ENCODE assay signal across 26 cellular contexts in genomic region chrX:133606990-133607389, GRCh38.
"Had no signal": no experiment of that assay in that cellular context is flagged by ENCODE, and none has a peak within 500 bp of the region (broad histone marks: within the 10 kb centered on the region; RNA-seq: fewer than 3 reads in every experiment).

No MANE protein-coding gene starts in this region.

- H3K27ac Mint-ChIP-seq: activated CD8-positive, alpha-beta T cell treated with anti-CD3 and anti-CD28 coated beads for 36 hours; activated naive CD4-positive, alpha-beta T cell treated with anti-CD3 and anti-CD28 coated beads, Interleukin-2, amount 10 ng/mL, durations not matched to agents 7 days and 5 days; activated naive CD8-positive, alpha-beta T cell treated with anti-CD3 and anti-CD28 coated beads for 36 hours; activated T-cell treated with anti-CD3 and anti-CD28 coated beads, Interleukin-2, amount 50 U/mL, for 72 hours; activated T-helper 2 cell treated with anti-CD3 and anti-CD28 coated beads, Interferon-gamma antibody, Interleukin-2, Interleukin-4, amounts not matched to agents 10 μg/mL and 5 μg/mL and 100 μg/mL, durations not matched to agents 14 hours and 24 hours and 36 hours; T-cell had no signal

- H3K27me3 Mint-ChIP-seq: activated CD8-positive, alpha-beta T cell treated with anti-CD3 and anti-CD28 coated beads for 36 hours; activated naive CD4-positive, alpha-beta T cell treated with anti-CD3 and anti-CD28 coated beads, Interleukin-2, amount 10 ng/mL, durations not matched to agents 7 days and 5 days had no signal

- H3K4me3 Mint-ChIP-seq: activated CD8-positive, alpha-beta T cell treated with anti-CD3 and anti-CD28 coated beads for 36 hours; activated naive CD4-positive, alpha-beta T cell treated with anti-CD3 and anti-CD28 coated beads, Interleukin-2, amount 10 ng/mL, durations not matched to agents 7 days and 5 days; activated naive CD8-positive, alpha-beta T cell treated with anti-CD3 and anti-CD28 coated beads for 36 hours; activated T-cell treated with anti-CD3 and anti-CD28 coated beads, Interleukin-2, amount 50 U/mL, for 72 hours; T-cell had no signal

- H3K36me3 Mint-ChIP-seq: activated naive CD4-positive, alpha-beta T cell treated with anti-CD3 and anti-CD28 coated beads, Interleukin-2, amount 10 ng/mL, durations not matched to agents 7 days and 5 days; activated naive CD8-positive, alpha-beta T cell treated with anti-CD3 and anti-CD28 coated beads for 36 hours; T-cell had no signal

- H3K27me3 ChIP-seq: body of pancreas had no signal

- ATAC-seq: activated CD8-positive, alpha-beta T cell treated with anti-CD3 and anti-CD28 coated beads for 36 hours; activated T-cell treated with anti-CD3 and anti-CD28 coated beads, Interleukin-2, amount 50 U/mL, for 72 hours; body of pancreas; Right ventricle myocardium inferior; T-cell had no signal

- H3K4me2 ChIP-seq: PC-9 had no signal

- DNase-seq: activated CD4-positive, alpha-beta T cell treated with anti-CD3 and anti-CD28 coated beads for 4 hours; activated CD4-positive, CD25-positive, alpha-beta regulatory T cell; activated CD8-positive, alpha-beta memory T cell treated with anti-CD3 and anti-CD28 coated beads, Interleukin-2, amount 50 U/mL, for 4 hours; activated CD8-positive, alpha-beta T cell treated with anti-CD3 and anti-CD28 coated beads for 36 hours; activated gamma-delta T cell treated with Interleukin-2 at 50 U/mL for 16 hours; activated naive CD4-positive, alpha-beta T cell treated with anti-CD3 and anti-CD28 coated beads, Interleukin-2, amount 10 ng/mL, durations not matched to agents 7 days and 5 days; activated naive CD8-positive, alpha-beta T cell treated with anti-CD3 and anti-CD28 coated beads for 36 hours; activated T-cell treated with anti-CD3 and anti-CD28 coated beads, Interleukin-2, amount 50 U/mL, for 72 hours; body of pancreas; central memory CD4-positive, alpha-beta T cell; KG1; NCI-H1105; NCI-H1436; NCI-H1694 treated with DMSO at 0.1 percent for 48 hours; NCI-H2029 treated with DMSO at 0.1 percent for 48 hours; NCI-H345; NCI-H510A; NCI-H69; PC-9; T-cell; T-helper 2 cell; T1000 had no signal

- H3K9me3 ChIP-seq: body of pancreas had no signal

- H3K27ac ChIP-seq: PC-9, SK-N-MC, VCaP had no signal

- H3K9me3 Mint-ChIP-seq: activated CD8-positive, alpha-beta T cell treated with anti-CD3 and anti-CD28 coated beads for 36 hours; activated naive CD4-positive, alpha-beta T cell treated with anti-CD3 and anti-CD28 coated beads, Interleukin-2, amount 10 ng/mL, durations not matched to agents 7 days and 5 days; activated naive CD8-positive, alpha-beta T cell treated with anti-CD3 and anti-CD28 coated beads for 36 hours; activated T-cell treated with anti-CD3 and anti-CD28 coated beads, Interleukin-2, amount 50 U/mL, for 72 hours; activated T-helper 2 cell treated with anti-CD3 and anti-CD28 coated beads, Interferon-gamma antibody, Interleukin-2, Interleukin-4, amounts not matched to agents 10 μg/mL and 5 μg/mL and 100 μg/mL, durations not matched to agents 14 hours and 24 hours and 36 hours; T-cell had no signal

- H2AFZ ChIP-seq: PC-9 had no signal

- H3K4me1 Mint-ChIP-seq: activated naive CD4-positive, alpha-beta T cell treated with anti-CD3 and anti-CD28 coated beads, Interleukin-2, amount 10 ng/mL, durations not matched to agents 7 days and 5 days; activated naive CD8-positive, alpha-beta T cell treated with anti-CD3 and anti-CD28 coated beads for 36 hours; T-cell had no signal

- H3K4me3 ChIP-seq: body of pancreas, PC-9, SK-N-MC had no signal
